In the genomic region with DNA sequence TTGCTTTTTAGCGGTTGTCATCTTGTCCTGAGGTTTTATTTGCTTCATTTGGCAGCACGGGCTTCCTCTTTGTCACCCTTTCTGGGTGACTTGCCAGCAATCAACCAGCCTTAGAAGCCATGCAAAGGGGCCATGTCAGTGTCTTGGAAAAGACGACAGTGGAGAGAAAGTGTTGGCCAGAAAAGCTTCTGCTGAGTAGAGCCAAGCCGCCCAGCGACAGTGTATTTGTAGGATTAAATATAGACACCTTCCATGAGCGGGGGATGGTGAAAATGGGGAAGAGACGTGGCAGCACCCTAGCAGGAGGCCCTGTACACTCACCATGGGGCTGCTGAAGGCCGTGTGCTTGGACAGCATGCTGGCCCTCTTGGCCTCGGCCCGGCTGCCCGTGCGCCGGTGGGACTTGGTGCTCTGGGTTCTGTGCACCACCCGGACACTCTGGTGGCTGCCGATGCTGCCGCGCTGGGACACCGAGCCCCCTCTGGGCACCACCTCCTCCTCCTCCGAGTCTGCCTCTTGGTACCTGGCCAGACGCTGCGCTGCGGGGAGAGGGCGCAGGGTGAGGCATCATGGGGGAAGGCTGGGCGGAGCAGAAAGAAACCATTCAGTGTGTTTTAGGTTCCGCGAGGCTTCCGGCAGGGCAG, we compare ENCODE assay signal across 16 cellular contexts.
DNase-seq lines count a peak whose midpoint lies in the region; ATAC-seq and TF ChIP-seq lines count a peak whose summit lies in the region.
"Had no signal": no experiment of that assay in that cellular context is flagged by ENCODE, and none has a peak within 500 bp of the region (broad histone marks: within the 10 kb centered on the region; RNA-seq: fewer than 3 reads in every experiment).

No MANE protein-coding gene starts in this region.

- in situ Hi-C loops in KBM-7 (cut with MboI; ENCODE audit: low pct_unique_long_range_greater_than_20kb, low sequenced_read_pairs) = no loop called here

- H3K27ac Mint-ChIP-seq in activated naive CD4-positive, alpha-beta T cell treated with anti-CD3 and anti-CD28 coated beads, Interleukin-2, amount 50 U/mL, for 24 hours = peak overlapping the region; percentile 41
- no peak overlapping the region for H3K27ac Mint-ChIP-seq in activated naive CD4-positive, alpha-beta T cell treated with anti-CD3 and anti-CD28 coated beads for 36 hours

- H3K4me3 Mint-ChIP-seq in activated naive CD4-positive, alpha-beta T cell treated with anti-CD3 and anti-CD28 coated beads, Interleukin-2, amount 50 U/mL, for 24 hours = no peak overlapping the region
- H3K4me3 Mint-ChIP-seq in activated naive CD4-positive, alpha-beta T cell treated with anti-CD3 and anti-CD28 coated beads for 36 hours = no peak overlapping the region

- H3K36me3 Mint-ChIP-seq in activated naive CD4-positive, alpha-beta T cell treated with anti-CD3 and anti-CD28 coated beads, Interleukin-2, amount 50 U/mL, for 24 hours = peaks cover 3% of the 10 kb centered on the region
- peaks cover 12% of the 10 kb centered on the region for H3K36me3 Mint-ChIP-seq in activated naive CD4-positive, alpha-beta T cell treated with anti-CD3 and anti-CD28 coated beads for 36 hours (ENCODE audit: low read depth)

- H3K27ac ChIP-seq in dorsolateral prefrontal cortex = peak overlapping the region in 25 of 59 donors; percentile 1 to 63 (median 37)
- H3K27ac ChIP-seq in tibial artery = peak overlapping the region; percentile 70 to 75
- H3K27ac ChIP-seq: A549, SK-N-MC, VCaP had no signal

- H3K4me1 ChIP-seq in tibial artery = peaks cover 0 to 71% (median 19%) of the 10 kb centered on the region in 4 donors
- H3K4me1 ChIP-seq: A549 had no signal

- H3K9me3 ChIP-seq in tibial artery = no peaks in the 10 kb centered on the region
- H3K9me3 ChIP-seq: A549 had no signal

- CTCF ChIA-PET in activated naive CD4-positive, alpha-beta T cell treated with anti-CD3 and anti-CD28 coated beads for 36 hours (lab: Charles Lee) = interaction anchor here (0.5 kb wide), 1 partner anchor 48 kb away, joined by 3 read pairs; no protein-coding TSS in a partner anchor

- intact Hi-C loops in activated naive CD4-positive, alpha-beta T cell treated with anti-CD3 and anti-CD28 coated beads for 36 hours (cut with micrococcal nuclease) = no loop called here
- intact Hi-C loops in dorsolateral prefrontal cortex (cut with DNase I) (no loop called here), tibial artery (cut with DNase I; ENCODE audit: low total_unique reads) (no loop called here), left colon (cut with DNase I, micrococcal nuclease) (no loop called here)

- peaks cover 46 to 51% (median 50%) of the 10 kb centered on the region in 3 donors for H3K36me3 ChIP-seq in tibial artery

- H3K27me3 ChIP-seq in dorsolateral prefrontal cortex (peaks cover 0 to 16% (median 0%) of the 10 kb centered on the region in 45 donors), tibial artery (no peaks in the 10 kb centered on the region)

- no peaks in the 10 kb centered on the region for H3K4me1 Mint-ChIP-seq in activated naive CD4-positive, alpha-beta T cell treated with anti-CD3 and anti-CD28 coated beads, Interleukin-2, amount 50 U/mL, for 24 hours
- H3K4me1 Mint-ChIP-seq in activated naive CD4-positive, alpha-beta T cell treated with anti-CD3 and anti-CD28 coated beads for 36 hours (ENCODE audit: low read depth) = no peaks in the 10 kb centered on the region

- H3K27me3 Mint-ChIP-seq in activated naive CD4-positive, alpha-beta T cell treated with anti-CD3 and anti-CD28 coated beads, Interleukin-2, amount 50 U/mL, for 24 hours = no peaks in the 10 kb centered on the region
- H3K27me3 Mint-ChIP-seq in activated naive CD4-positive, alpha-beta T cell treated with anti-CD3 and anti-CD28 coated beads for 36 hours (ENCODE audit: low read depth) = no peaks in the 10 kb centered on the region

- no peak for ATAC-seq in left colon
- ATAC-seq: A549 had no signal

- H3K4me3 ChIP-seq in dorsolateral prefrontal cortex (peak overlapping the region in 38 of 59 donors; percentile 7 to 52 (median 30)), tibial artery (peak overlapping the region; percentile 16 to 31)
- H3K4me3 ChIP-seq: A549, SK-N-MC had no signal

- DNase-seq in activated naive CD4-positive, alpha-beta T cell treated with anti-CD3 and anti-CD28 coated beads for 36 hours = no peak
- DNase-seq in KBM-7 = peak; percentile 64
- DNase-seq in dorsolateral prefrontal cortex = peak in 4 of 10 donors; percentile 25 to 42 (median 37)
- peak; percentile 44 to 75 for DNase-seq in tibial artery
- no peak for DNase-seq in HK-2 (ENCODE audit: unreplicated experiment)
- no peak for DNase-seq in left colon
- DNase-seq in middle frontal gyrus (ENCODE audit: extremely low spot score, low spot score) = no peak
- DNase-seq: dermis blood vessel endothelial cell; Kasumi-1; mammary epithelial cell; NCI-H2107; stimulated activated CD4-positive, alpha-beta T cell treated with anti-CD3 and anti-CD28 coated beads, Interleukin-12 subunit alpha, Interleukin-12 subunit beta, amount 100 ng/mL, for 4 hours had no signal

- no peaks in the 10 kb centered on the region for H3K9me3 Mint-ChIP-seq in activated naive CD4-positive, alpha-beta T cell treated with anti-CD3 and anti-CD28 coated beads, Interleukin-2, amount 50 U/mL, for 24 hours
- H3K9me3 Mint-ChIP-seq in activated naive CD4-positive, alpha-beta T cell treated with anti-CD3 and anti-CD28 coated beads for 36 hours = no peaks in the 10 kb centered on the region

- TF ChIP-seq CTCF in dorsolateral prefrontal cortex (IDR thresholded peaks at IDR 0.05 in 54 of 56, conservative IDR thresholded peaks at IDR 0.05 in 2 of 56; ENCODE audit: low read depth in 1 of 56, partially characterized antibody in 56 of 56) = no peak
- no peak for TF ChIP-seq CTCF in tibial artery (IDR thresholded peaks at IDR 0.05)

Comparison
In these comparisons a context has a peak if more than half of its experiments do, and no peak if none do; other contexts are left out.
1. DNase-seq: peak in KBM-7 (single experiment) and tibial artery (2 of 2); none in activated naive CD4-positive, alpha-beta T cell treated with anti-CD3 and anti-CD28 coated beads for 36 hours (single experiment), HK-2 (single experiment), left colon (0 of 2) and middle frontal gyrus (single experiment).